In genomic region chr3:129514563-129514962, GRCh38 we compare ENCODE assay signal across 22 cellular contexts. TPM values are rescaled to one million over a fixed set of nuclear protein-coding genes. Genes with fewer than 3 reads are reported as not detected.
A peak's percentile ranks its signal among the peaks of the same experiment; 100 is the strongest.
DNase-seq lines count a peak whose midpoint lies in the region; ATAC-seq and TF ChIP-seq lines count a peak whose summit lies in the region.
"Had no signal": no experiment of that assay in that cellular context is flagged by ENCODE, and none has a peak within 500 bp of the region (broad histone marks: within the 10 kb centered on the region; RNA-seq: fewer than 3 reads in every experiment).

No MANE protein-coding gene starts in this region.

- peaks cover 30% of the 10 kb centered on the region for H3K36me3 Mint-ChIP-seq in endodermal cell (ENCODE audit: low read depth)
- H3K36me3 Mint-ChIP-seq in activated T-helper 1 cell treated with anti-CD3 and anti-CD28 coated beads, Interleukin-12 subunit alpha, Interleukin-12 subunit beta, Interleukin-2, Interleukin-4 antibody, amounts not matched to agents 30 ng/mL and 10 ng/mL and 1 ng/mL, durations not matched to agents 14 hours and 24 hours and 36 hours (ENCODE audit: low read depth), result peaks cover 2% of the 10 kb centered on the region

- intact Hi-C loops in Right ventricle myocardium superior (cut with DNase I) (no loop called here), cardiac septum (cut with DNase I) (no loop called here), Panc1 (cut with micrococcal nuclease; ENCODE audit: unreplicated experiment) (no loop called here), upper lobe of right lung (cut with DNase I) (no loop called here), transverse colon (cut with DNase I; ENCODE audit: low total_unique reads) (no loop called here)
- intact Hi-C loops in activated T-helper 1 cell treated with anti-CD3 and anti-CD28 coated beads, Interleukin-12 subunit alpha, Interleukin-12 subunit beta, Interleukin-2, Interleukin-4 antibody, amounts not matched to agents 30 ng/mL and 10 ng/mL and 1 ng/mL, durations not matched to agents 14 hours and 24 hours and 36 hours (cut with micrococcal nuclease), result no loop called here

- no peak overlapping the region for H3K27ac ChIP-seq in Panc1 (ENCODE audit: low read length)
- H3K27ac ChIP-seq in endodermal cell (ENCODE audit: low read depth, low read length), result no peak overlapping the region
- no peak overlapping the region for H3K27ac ChIP-seq in upper lobe of right lung
- no peak overlapping the region for H3K27ac ChIP-seq in transverse colon
- H3K27ac ChIP-seq: 22Rv1, GM23248 had no signal

- POLR2A ChIA-PET in Panc1 (lab: Charles Lee), result interaction anchor here (0.6 kb wide), 1 partner anchor 21 kb away, joined by 3 read pairs; no protein-coding TSS in a partner anchor

- H3K4me3 Mint-ChIP-seq in endodermal cell, result no peak overlapping the region
- no peak overlapping the region for H3K4me3 Mint-ChIP-seq in activated T-helper 1 cell treated with anti-CD3 and anti-CD28 coated beads, Interleukin-12 subunit alpha, Interleukin-12 subunit beta, Interleukin-2, Interleukin-4 antibody, amounts not matched to agents 30 ng/mL and 10 ng/mL and 1 ng/mL, durations not matched to agents 14 hours and 24 hours and 36 hours
- H3K4me3 Mint-ChIP-seq: CD4-positive, alpha-beta T cell; HFFc6; IgD-negative memory B cell had no signal

- BruUV-seq in Panc1 (replicated peaks; lab: Mats Ljungman, UMichigan), result no TSS peak

- H3K4me1 ChIP-seq in Panc1 (ENCODE audit: control insufficient read depth, insufficient read depth, low read length) (no peaks in the 10 kb centered on the region), endodermal cell (ENCODE audit: control insufficient read depth, insufficient read depth, low read length) (no peaks in the 10 kb centered on the region), upper lobe of right lung (no peaks in the 10 kb centered on the region), transverse colon (no peaks in the 10 kb centered on the region)

- no peak for TF ChIP-seq EP300 in transverse colon (IDR thresholded peaks at IDR 0.05; ENCODE audit: low read depth)

- CTCF ChIA-PET in Panc1 (lab: Charles Lee), result no interaction called here

- H3K36me3 ChIP-seq in Panc1 (ENCODE audit: control insufficient read depth, insufficient read depth, low read length), result no peaks in the 10 kb centered on the region
- H3K36me3 ChIP-seq in endodermal cell (ENCODE audit: control insufficient read depth, insufficient read depth, low read length), result peaks cover 19% of the 10 kb centered on the region
- peaks cover 10% of the 10 kb centered on the region for H3K36me3 ChIP-seq in upper lobe of right lung
- no peaks in the 10 kb centered on the region for H3K36me3 ChIP-seq in transverse colon

- WGBS in endodermal cell (ENCODE audit: insufficient coverage in 1 of 2, insufficient read length in 1 of 2), 2 experiments, result 97 to 100% methylated on average over 4 to 6 of the region's 6 CpGs
- 82% methylated on average over 6 of the region's 6 CpGs; no CpG with 5 or more reads in 1 of the 2 donors for WGBS in transverse colon (ENCODE audit: low coverage in 1 of 2), 2 donors

- no peak overlapping the region for H3K9ac ChIP-seq in endodermal cell (ENCODE audit: extremely low read depth, low read length, poor library complexity, severe bottlenecking)
- H3K9ac ChIP-seq: GM23248 had no signal

- H3K27me3 ChIP-seq in Panc1 (ENCODE audit: control insufficient read depth, insufficient read depth, low read length) (no peaks in the 10 kb centered on the region), endodermal cell (ENCODE audit: control insufficient read depth, insufficient read depth, low read length, poor library complexity, severe bottlenecking) (no peaks in the 10 kb centered on the region), upper lobe of right lung (no peaks in the 10 kb centered on the region), transverse colon (no peaks in the 10 kb centered on the region)

- TF ChIP-seq POLR2A in transverse colon (IDR thresholded peaks at IDR 0.05), result no peak

- no peaks in the 10 kb centered on the region for H3K27me3 Mint-ChIP-seq in endodermal cell (ENCODE audit: insufficient read depth)
- H3K27me3 Mint-ChIP-seq in activated T-helper 1 cell treated with anti-CD3 and anti-CD28 coated beads, Interleukin-12 subunit alpha, Interleukin-12 subunit beta, Interleukin-2, Interleukin-4 antibody, amounts not matched to agents 30 ng/mL and 10 ng/mL and 1 ng/mL, durations not matched to agents 14 hours and 24 hours and 36 hours (ENCODE audit: insufficient read depth), result no peaks in the 10 kb centered on the region
- H3K27me3 Mint-ChIP-seq: CD4-positive, alpha-beta T cell; IgD-negative memory B cell had no signal

- no peaks in the 10 kb centered on the region for H3K9me3 Mint-ChIP-seq in endodermal cell
- no peaks in the 10 kb centered on the region for H3K9me3 Mint-ChIP-seq in activated T-helper 1 cell treated with anti-CD3 and anti-CD28 coated beads, Interleukin-12 subunit alpha, Interleukin-12 subunit beta, Interleukin-2, Interleukin-4 antibody, amounts not matched to agents 30 ng/mL and 10 ng/mL and 1 ng/mL, durations not matched to agents 14 hours and 24 hours and 36 hours
- H3K9me3 Mint-ChIP-seq: CD4-positive, alpha-beta T cell; HFFc6; IgD-negative memory B cell had no signal

- H3K4me1 Mint-ChIP-seq in endodermal cell, result no peaks in the 10 kb centered on the region
- peaks cover 7% of the 10 kb centered on the region for H3K4me1 Mint-ChIP-seq in activated T-helper 1 cell treated with anti-CD3 and anti-CD28 coated beads, Interleukin-12 subunit alpha, Interleukin-12 subunit beta, Interleukin-2, Interleukin-4 antibody, amounts not matched to agents 30 ng/mL and 10 ng/mL and 1 ng/mL, durations not matched to agents 14 hours and 24 hours and 36 hours (ENCODE audit: low read depth)
- H3K4me1 Mint-ChIP-seq: IgD-negative memory B cell had no signal

- peak; percentile 6 for ATAC-seq in Right ventricle myocardium superior (ENCODE audit: poor library complexity)
- ATAC-seq in Panc1, result peak; percentile 5; the same call in 1 of the 2 replicates
- ATAC-seq in upper lobe of right lung, result no peak
- ATAC-seq: GM12878 had no signal

- H3K4me3 ChIP-seq in Panc1 (ENCODE audit: low read depth in 2 of 2, low read length in 2 of 2), result no peak overlapping the region
- no peak overlapping the region for H3K4me3 ChIP-seq in endodermal cell (ENCODE audit: low read length)
- H3K4me3 ChIP-seq in upper lobe of right lung, result no peak overlapping the region
- H3K4me3 ChIP-seq in transverse colon, result no peak overlapping the region
- H3K4me3 ChIP-seq: GM12878, GM23248 had no signal

- H3K9me3 ChIP-seq in Panc1 (ENCODE audit: control insufficient read depth, insufficient read depth, low read depth, low read length) (no peaks in the 10 kb centered on the region), endodermal cell (ENCODE audit: control insufficient read depth, low read length) (no peaks in the 10 kb centered on the region), upper lobe of right lung (no peaks in the 10 kb centered on the region), transverse colon (no peaks in the 10 kb centered on the region)

- no peak for TF ChIP-seq CTCF in Panc1 (IDR thresholded peaks at IDR 0.05)
- no peak for TF ChIP-seq CTCF in endodermal cell (conservative IDR thresholded peaks at IDR 0.05)
- no peak for TF ChIP-seq CTCF in upper lobe of right lung (IDR thresholded peaks at IDR 0.05)
- no peak for TF ChIP-seq CTCF in transverse colon (IDR thresholded peaks at IDR 0.05)

- in situ Hi-C loops in Panc1 (cut with HindIII; ENCODE audit: low pct_unique_long_range_greater_than_20kb, low sequenced_read_pairs), result no loop called here
- in situ Hi-C loops in transverse colon (cut with MboI; ENCODE audit: low pct_ligation_motif_present in 1 of 4, low pct_unique_long_range_greater_than_20kb in 1 of 4, low sequenced_read_pairs in 3 of 4), result no loop called here

- no peak for DNase-seq in Right ventricle myocardium superior
- no peak for DNase-seq in cardiac septum (ENCODE audit: low spot score)
- no peak for DNase-seq in Panc1 (ENCODE audit: low read depth, low spot score)
- DNase-seq in endodermal cell, result no peak
- DNase-seq in upper lobe of right lung, result peak; percentile 43
- no peak for DNase-seq in transverse colon
- DNase-seq in activated T-helper 1 cell treated with anti-CD3 and anti-CD28 coated beads, Interleukin-12 subunit alpha, Interleukin-12 subunit beta, Interleukin-2, Interleukin-4 antibody, amounts not matched to agents 30 ng/mL and 10 ng/mL and 1 ng/mL, durations not matched to agents 14 hours and 24 hours and 36 hours (ENCODE audit: low spot score), result no peak
- no peak for DNase-seq in EL
- DNase-seq: Calu3; CD4-positive, alpha-beta T cell; DMS 273 treated with DMSO at 0.1 percent for 48 hours; GM23248; HCEC 1CT; HFFc6 had no signal

- H3K27ac Mint-ChIP-seq in endodermal cell, result peak overlapping the region; percentile 70
- H3K27ac Mint-ChIP-seq in activated T-helper 1 cell treated with anti-CD3 and anti-CD28 coated beads, Interleukin-12 subunit alpha, Interleukin-12 subunit beta, Interleukin-2, Interleukin-4 antibody, amounts not matched to agents 30 ng/mL and 10 ng/mL and 1 ng/mL, durations not matched to agents 14 hours and 24 hours and 36 hours, result no peak overlapping the region
- H3K27ac Mint-ChIP-seq: CD4-positive, alpha-beta T cell; HFFc6; IgD-negative memory B cell had no signal

RNA-seq across cellular contexts. Expression of gene RHO, which starts 13.9 kb away (rescaled TPM):
- total RNA-seq in Right ventricle myocardium superior, result not detected
- total RNA-seq in cardiac septum, result not detected
- total RNA-seq in Panc1 (2021; ENCODE audit: unreplicated experiment), result not detected
- polyA plus RNA-seq in Panc1 (2012; ENCODE audit: insufficient read length), result not detected
- total RNA-seq in endodermal cell, result under 1 TPM; 0.22 to 0.26 TPM
- polyA plus RNA-seq in endodermal cell (2013, experiment 1 of 2), result not detected
- polyA plus RNA-seq in endodermal cell (2013, experiment 2 of 2), result not detected
- not detected for total RNA-seq in upper lobe of right lung
- not detected for total RNA-seq in transverse colon
- not detected in 2 replicates for total RNA-seq in activated T-helper 1 cell treated with anti-CD3 and anti-CD28 coated beads, Interleukin-12 subunit alpha, Interleukin-12 subunit beta, Interleukin-2, Interleukin-4 antibody, amounts not matched to agents 30 ng/mL and 10 ng/mL and 1 ng/mL, durations not matched to agents 14 hours and 24 hours and 36 hours
- total RNA-seq: A673; Calu3; CD4-positive, alpha-beta T cell; Daoy; G401; GM12878; GM23248; HFFc6; HT1080 had no signal
- polyA plus RNA-seq: BJ, GM12878, GM23248, IgD-negative memory B cell had no signal

RNA-seq across cellular contexts. Expression of gene H1-8, which starts 28.4 kb away (rescaled TPM):
- total RNA-seq in Right ventricle myocardium superior (not detected), cardiac septum (not detected), Panc1 (2021; ENCODE audit: unreplicated experiment) (not detected), endodermal cell (not detected), upper lobe of right lung (not detected), transverse colon (not detected)
- not detected for polyA plus RNA-seq in Panc1 (2012; ENCODE audit: insufficient read length)
- polyA plus RNA-seq in endodermal cell (2013, experiment 1 of 2), result not detected
- not detected for polyA plus RNA-seq in endodermal cell (2013, experiment 2 of 2)
- not detected in 2 replicates for total RNA-seq in activated T-helper 1 cell treated with anti-CD3 and anti-CD28 coated beads, Interleukin-12 subunit alpha, Interleukin-12 subunit beta, Interleukin-2, Interleukin-4 antibody, amounts not matched to agents 30 ng/mL and 10 ng/mL and 1 ng/mL, durations not matched to agents 14 hours and 24 hours and 36 hours
- total RNA-seq: A673; Calu3; CD4-positive, alpha-beta T cell; Daoy; G401; GM12878; GM23248; HFFc6; HT1080 had no signal
- polyA plus RNA-seq: BJ, GM12878, GM23248, IgD-negative memory B cell had no signal
